ENCODE assay signal across 14 cellular contexts in genomic region chr15:100771745-100772144, GRCh38.
DNase-seq lines count a peak whose midpoint lies in the region; ATAC-seq and TF ChIP-seq lines count a peak whose summit lies in the region.
"Had no signal": no experiment of that assay in that cellular context is flagged by ENCODE, and none has a peak within 500 bp of the region (broad histone marks: within the 10 kb centered on the region; RNA-seq: fewer than 3 reads in every experiment).

No MANE protein-coding gene starts in this region.

- H3K4me1 Mint-ChIP-seq in chondrocyte (ENCODE audit: low read depth), result no peaks in the 10 kb centered on the region
- H3K4me1 Mint-ChIP-seq in naive thymus-derived CD4-positive, alpha-beta T cell, result no peaks in the 10 kb centered on the region
- H3K4me1 Mint-ChIP-seq: activated T-helper 17 cell treated with anti-CD3 and anti-CD28 coated beads, Interleukin-2, amount 50 U/mL, for 72 hours had no signal

- CTCF ChIA-PET in naive thymus-derived CD4-positive, alpha-beta T cell (lab: Charles Lee), result no interaction called here

- POLR2A ChIA-PET in naive thymus-derived CD4-positive, alpha-beta T cell (lab: Charles Lee), result no interaction called here

- H3K27me3 Mint-ChIP-seq in chondrocyte (ENCODE audit: low read depth), result no peaks in the 10 kb centered on the region
- peaks cover 0 to 4% (median 0%) of the 10 kb centered on the region in 5 donors for H3K27me3 Mint-ChIP-seq in naive thymus-derived CD4-positive, alpha-beta T cell
- H3K27me3 Mint-ChIP-seq: activated T-helper 17 cell treated with anti-CD3 and anti-CD28 coated beads, Interleukin-2, amount 50 U/mL, for 72 hours had no signal

- no peaks in the 10 kb centered on the region for H3K9me3 ChIP-seq in BE2C
- no peaks in the 10 kb centered on the region for H3K9me3 ChIP-seq in naive thymus-derived CD4-positive, alpha-beta T cell (ENCODE audit: control insufficient read depth in 2 of 3, low read length in 3 of 3)

- no peaks in the 10 kb centered on the region for H3K27me3 ChIP-seq in BE2C
- no peaks in the 10 kb centered on the region for H3K27me3 ChIP-seq in naive thymus-derived CD4-positive, alpha-beta T cell (ENCODE audit: control insufficient read depth in 2 of 2, insufficient read depth in 2 of 2, low read length in 2 of 2)

- intact Hi-C loops in naive thymus-derived CD4-positive, alpha-beta T cell (cut with micrococcal nuclease), result no loop called here

- peaks cover 22% of the 10 kb centered on the region for H3K4me1 ChIP-seq in BE2C
- no peaks in the 10 kb centered on the region for H3K4me1 ChIP-seq in naive thymus-derived CD4-positive, alpha-beta T cell (ENCODE audit: control insufficient read depth in 2 of 2, insufficient read depth in 2 of 2, low read length in 2 of 2)

- ATAC-seq in GM21825 (IDR thresholded peaks at IDR 0.05; ENCODE audit: unreplicated experiment) (no peak), GM18907 (IDR thresholded peaks at IDR 0.05; ENCODE audit: unreplicated experiment) (no peak), HG03457 (IDR thresholded peaks at IDR 0.05; ENCODE audit: unreplicated experiment) (no peak)
- no peak for ATAC-seq in naive thymus-derived CD4-positive, alpha-beta T cell
- ATAC-seq: activated T-helper 17 cell treated with anti-CD3 and anti-CD28 coated beads, Interleukin-2, amount 50 U/mL, for 72 hours; PC-3 had no signal

- no peaks in the 10 kb centered on the region for H3K9me3 Mint-ChIP-seq in chondrocyte (ENCODE audit: low read depth)
- H3K9me3 Mint-ChIP-seq in naive thymus-derived CD4-positive, alpha-beta T cell, result peaks cover 0 to 11% (median 5%) of the 10 kb centered on the region in 11 donors
- H3K9me3 Mint-ChIP-seq: activated T-helper 17 cell treated with anti-CD3 and anti-CD28 coated beads, Interleukin-2, amount 50 U/mL, for 72 hours had no signal

- no peaks in the 10 kb centered on the region for H3K36me3 Mint-ChIP-seq in chondrocyte (ENCODE audit: low read depth)
- H3K36me3 Mint-ChIP-seq in naive thymus-derived CD4-positive, alpha-beta T cell, result peaks cover 0 to 8% (median 0%) of the 10 kb centered on the region in 5 donors

- H3K4me3 Mint-ChIP-seq in chondrocyte (ENCODE audit: unreplicated experiment), result no peak overlapping the region
- H3K4me3 Mint-ChIP-seq in naive thymus-derived CD4-positive, alpha-beta T cell, result no peak overlapping the region
- H3K4me3 Mint-ChIP-seq: activated T-helper 17 cell treated with anti-CD3 and anti-CD28 coated beads, Interleukin-2, amount 50 U/mL, for 72 hours had no signal

- TF ChIP-seq CTCF in BE2C (IDR thresholded peaks at IDR 0.05; ENCODE audit: low read depth, low read length), result no peak
- no peak for TF ChIP-seq CTCF in chondrocyte (IDR thresholded peaks at IDR 0.05)

- H3K27ac ChIP-seq in naive thymus-derived CD4-positive, alpha-beta T cell (ENCODE audit: low read depth, low read length), result no peak overlapping the region

- H3K4me3 ChIP-seq in BE2C (ENCODE audit: low read depth, low read length), result no peak overlapping the region
- no peak overlapping the region for H3K4me3 ChIP-seq in naive thymus-derived CD4-positive, alpha-beta T cell (ENCODE audit: low read length)

- H3K36me3 ChIP-seq in BE2C, result no peaks in the 10 kb centered on the region
- H3K36me3 ChIP-seq in naive thymus-derived CD4-positive, alpha-beta T cell (ENCODE audit: control insufficient read depth in 2 of 3, insufficient read depth in 3 of 3, low read length in 3 of 3), result no peaks in the 10 kb centered on the region

- H3K27ac Mint-ChIP-seq in chondrocyte (ENCODE audit: unreplicated experiment), result no peak overlapping the region
- H3K27ac Mint-ChIP-seq in naive thymus-derived CD4-positive, alpha-beta T cell, result no peak overlapping the region
- H3K27ac Mint-ChIP-seq: activated T-helper 17 cell treated with anti-CD3 and anti-CD28 coated beads, Interleukin-2, amount 50 U/mL, for 72 hours had no signal

- DNase-seq in BE2C (peak; percentile 66), LHCN-M2 (ENCODE audit: low read depth) (peak; percentile 13), chondrocyte (ENCODE audit: low spot score) (peak; percentile 60), myocyte (ENCODE audit: low read depth) (peak; percentile 33)
- DNase-seq in naive thymus-derived CD4-positive, alpha-beta T cell, result no peak
- DNase-seq: cortex of kidney, erythroblast, NCI-H187 treated with DMSO at 0.1 percent for 48 hours, NCI-H524 treated with DMSO at 0.1 percent for 48 hours, PC-3 had no signal

Comparison
In these comparisons a context has a peak if more than half of its experiments do, and no peak if none do; other contexts are left out.
1. DNase-seq: peak in BE2C (single experiment), LHCN-M2 (single experiment), chondrocyte (single experiment) and myocyte (single experiment); none in naive thymus-derived CD4-positive, alpha-beta T cell (0 of 9).